Comparison of ENCODE assay signal across 19 cellular contexts in genomic region chr10:12700557-12700874, GRCh38.
DNase-seq lines count a peak whose midpoint lies in the region; ATAC-seq and TF ChIP-seq lines count a peak whose summit lies in the region.
"Had no signal": no experiment of that assay in that cellular context is flagged by ENCODE, and none has a peak within 500 bp of the region (broad histone marks: within the 10 kb centered on the region; RNA-seq: fewer than 3 reads in every experiment).

No MANE protein-coding gene starts in this region.

- H3K27ac Mint-ChIP-seq in activated T-helper 17 cell treated with anti-CD3 and anti-CD28 coated beads, Interleukin-2, amount 50 U/mL, for 72 hours: peak overlapping the region; percentile 89
- peak overlapping the region; percentile 42 for H3K27ac Mint-ChIP-seq in stimulated activated memory B cell treated with anti-CD40 and anti-IgM and Interleukin-4, amounts not matched to agents 10 μg/mL and 1 μg/mL and 100 μg/mL, for 72 hours
- no peak overlapping the region for H3K27ac Mint-ChIP-seq in mesothelial cell of epicardium
- H3K27ac Mint-ChIP-seq: CD4-positive, CD25-positive, alpha-beta regulatory T cell; H9 had no signal

- H3K4me1 Mint-ChIP-seq in activated T-helper 17 cell treated with anti-CD3 and anti-CD28 coated beads, Interleukin-2, amount 50 U/mL, for 72 hours: peaks cover 39% of the 10 kb centered on the region
- peaks cover 33% of the 10 kb centered on the region for H3K4me1 Mint-ChIP-seq in stimulated activated memory B cell treated with anti-CD40 and anti-IgM and Interleukin-4, amounts not matched to agents 10 μg/mL and 1 μg/mL and 100 μg/mL, for 72 hours
- H3K4me1 Mint-ChIP-seq in mesothelial cell of epicardium: peaks cover 19% of the 10 kb centered on the region
- H3K4me1 Mint-ChIP-seq: H9 had no signal

- H3K9me3 Mint-ChIP-seq in activated T-helper 17 cell treated with anti-CD3 and anti-CD28 coated beads, Interleukin-2, amount 50 U/mL, for 72 hours: no peaks in the 10 kb centered on the region
- no peaks in the 10 kb centered on the region for H3K9me3 Mint-ChIP-seq in stimulated activated memory B cell treated with anti-CD40 and anti-IgM and Interleukin-4, amounts not matched to agents 10 μg/mL and 1 μg/mL and 100 μg/mL, for 72 hours
- no peaks in the 10 kb centered on the region for H3K9me3 Mint-ChIP-seq in mesothelial cell of epicardium
- H3K9me3 Mint-ChIP-seq: CD4-positive, CD25-positive, alpha-beta regulatory T cell; H9 had no signal

- no peak for DNase-seq in RWPE1 (ENCODE audit: low spot score)
- no peak for DNase-seq in right lobe of liver
- no peak for DNase-seq in mesothelial cell of epicardium (ENCODE audit: low spot score in 2 of 2, unreplicated experiment in 2 of 2)
- no peak for DNase-seq in OCI-LY7 (ENCODE audit: low spot score)
- no peak for DNase-seq in NCI-H748 (lab: John Stamatoyannopoulos, UW; ENCODE audit: unreplicated experiment)
- DNase-seq: activated CD4-positive, alpha-beta T cell treated with anti-CD3 and anti-CD28 coated beads for 1 hour; CD4-positive, CD25-positive, alpha-beta regulatory T cell; H9; mucosa of descending colon; NCI-H1694; NCI-H2171 treated with DMSO at 0.1 percent for 48 hours; NCI-H524; NK-92 treated with Interleukin-12 subunit alpha and Interleukin-12 subunit beta, amount 100 ng/mL, for 24 hours had no signal

- TF ChIP-seq POLR2A in right lobe of liver (IDR thresholded peaks at IDR 0.05): no peak

- BruUV-seq in OCI-LY7 (replicated peaks; lab: Mats Ljungman, UMichigan): no TSS peak

- no peak for ATAC-seq in activated T-helper 17 cell treated with anti-CD3 and anti-CD28 coated beads, Interleukin-2, amount 50 U/mL, for 72 hours (replicated peaks)
- ATAC-seq in right lobe of liver (peak; percentile 55 to 75 (median 68)), GM18870 (IDR thresholded peaks at IDR 0.05; ENCODE audit: unreplicated experiment) (no peak)
- ATAC-seq in stimulated activated memory B cell treated with anti-CD40 and anti-IgM and Interleukin-4, amounts not matched to agents 10 μg/mL and 1 μg/mL and 100 μg/mL, for 72 hours: no peak
- ATAC-seq: mucosa of descending colon had no signal

- peak overlapping the region; percentile 58 for H3K4me3 Mint-ChIP-seq in activated T-helper 17 cell treated with anti-CD3 and anti-CD28 coated beads, Interleukin-2, amount 50 U/mL, for 72 hours
- no peak overlapping the region for H3K4me3 Mint-ChIP-seq in stimulated activated memory B cell treated with anti-CD40 and anti-IgM and Interleukin-4, amounts not matched to agents 10 μg/mL and 1 μg/mL and 100 μg/mL, for 72 hours
- H3K4me3 Mint-ChIP-seq in mesothelial cell of epicardium: no peak overlapping the region
- H3K4me3 Mint-ChIP-seq: brain, H9 had no signal

- H4K20me1 ChIP-seq in OCI-LY7 (ENCODE audit: insufficient read depth, low read length): no peaks in the 10 kb centered on the region

- no peaks in the 10 kb centered on the region for H3K27me3 Mint-ChIP-seq in activated T-helper 17 cell treated with anti-CD3 and anti-CD28 coated beads, Interleukin-2, amount 50 U/mL, for 72 hours
- H3K27me3 Mint-ChIP-seq in stimulated activated memory B cell treated with anti-CD40 and anti-IgM and Interleukin-4, amounts not matched to agents 10 μg/mL and 1 μg/mL and 100 μg/mL, for 72 hours: no peaks in the 10 kb centered on the region
- no peaks in the 10 kb centered on the region for H3K27me3 Mint-ChIP-seq in mesothelial cell of epicardium (ENCODE audit: low read depth)
- H3K27me3 Mint-ChIP-seq: brain; CD4-positive, CD25-positive, alpha-beta regulatory T cell had no signal

- H3K4me3 ChIP-seq in right lobe of liver (no peak overlapping the region), OCI-LY7 (ENCODE audit: low read depth, low read length, poor library complexity, severe bottlenecking) (no peak overlapping the region)
- H3K4me3 ChIP-seq: mucosa of descending colon, prostate gland had no signal

- no peaks in the 10 kb centered on the region for H3K27me3 ChIP-seq in right lobe of liver

- no peaks in the 10 kb centered on the region for H3K9me2 ChIP-seq in OCI-LY7 (ENCODE audit: insufficient read depth, low read length)

- no peak overlapping the region for H3K4me2 ChIP-seq in OCI-LY7 (ENCODE audit: low read length)

- H3K9me3 ChIP-seq in right lobe of liver (no peaks in the 10 kb centered on the region), OCI-LY7 (ENCODE audit: low read length) (no peaks in the 10 kb centered on the region)
- H3K9me3 ChIP-seq: mucosa of descending colon, prostate gland had no signal

- TF ChIP-seq CTCF in RWPE1 (conservative IDR thresholded peaks at IDR 0.05; ENCODE audit: low read depth) (no peak), right lobe of liver (IDR thresholded peaks at IDR 0.05) (no peak), mesothelial cell of epicardium (IDR thresholded peaks at IDR 0.05; ENCODE audit: unreplicated experiment) (no peak), OCI-LY7 (conservative IDR thresholded peaks at IDR 0.05; ENCODE audit: low read length) (no peak)

- 0 out of 2 replicates have a peak overlapping the region, but pooled peaks have one; percentile 28 for H3K27ac ChIP-seq in RWPE1
- H3K27ac ChIP-seq in right lobe of liver: peak overlapping the region; percentile 25 to 73 (median 70)
- no peak overlapping the region for H3K27ac ChIP-seq in OCI-LY7 (ENCODE audit: low read depth, low read length, poor library complexity, severe bottlenecking)
- H3K27ac ChIP-seq: HL-60, prostate gland had no signal

- peaks cover 0 to 19% (median 9%) of the 10 kb centered on the region in 4 donors for H3K4me1 ChIP-seq in right lobe of liver
- H3K4me1 ChIP-seq in OCI-LY7 (ENCODE audit: insufficient read depth, low read length, poor library complexity, severe bottlenecking): no peaks in the 10 kb centered on the region
- H3K4me1 ChIP-seq: prostate gland had no signal

- intact Hi-C loops in right lobe of liver (cut with DNase I) (no loop called here), OCI-LY7 (cut with micrococcal nuclease; ENCODE audit: unreplicated experiment) (no loop called here)

- H2AFZ ChIP-seq in OCI-LY7 (ENCODE audit: low read length): no peak overlapping the region

- no peaks in the 10 kb centered on the region for H3K79me2 ChIP-seq in OCI-LY7 (ENCODE audit: insufficient read depth, low read depth, low read length)

- 36% methylated on average over 3 of the region's 3 CpGs for WGBS in right lobe of liver (ENCODE audit: insufficient coverage, low coverage, low lambda C conversion rate, missing lambda C conversion rate)

- CTCF ChIA-PET in RWPE1 (lab: Yijun Ruan, JAX) (no interaction called here), OCI-LY7 (lab: Charles Lee; ENCODE audit: unreplicated experiment) (no interaction called here)

- H3K36me3 Mint-ChIP-seq in activated T-helper 17 cell treated with anti-CD3 and anti-CD28 coated beads, Interleukin-2, amount 50 U/mL, for 72 hours (ENCODE audit: low read depth): peaks cover 7% of the 10 kb centered on the region
- H3K36me3 Mint-ChIP-seq in stimulated activated memory B cell treated with anti-CD40 and anti-IgM and Interleukin-4, amounts not matched to agents 10 μg/mL and 1 μg/mL and 100 μg/mL, for 72 hours: peaks cover 37% of the 10 kb centered on the region
- no peaks in the 10 kb centered on the region for H3K36me3 Mint-ChIP-seq in mesothelial cell of epicardium

- no peaks in the 10 kb centered on the region for H3K36me3 ChIP-seq in right lobe of liver
- no peaks in the 10 kb centered on the region for H3K36me3 ChIP-seq in OCI-LY7 (ENCODE audit: insufficient read depth, low read length)
- H3K36me3 ChIP-seq: prostate gland had no signal

- POLR2A ChIA-PET in RWPE1 (lab: Yijun Ruan, JAX; ENCODE audit: low non-redundant PET) (no interaction called here), OCI-LY7 (lab: Charles Lee) (no interaction called here)

Comparison
In these comparisons a context has a peak if more than half of its experiments do, and no peak if none do; other contexts are left out.
1. ATAC-seq: peak in right lobe of liver (4 of 4); none in activated T-helper 17 cell treated with anti-CD3 and anti-CD28 coated beads, Interleukin-2, amount 50 U/mL, for 72 hours (single experiment), stimulated activated memory B cell treated with anti-CD40 and anti-IgM and Interleukin-4, amounts not matched to agents 10 μg/mL and 1 μg/mL and 100 μg/mL, for 72 hours (single experiment) and GM18870 (single experiment).